In genomic region chr7:131225619-131226101, GRCh38 we compare ENCODE assay signal across 1 cellular context.
TF ChIP-seq lines count a peak whose summit lies in the region.

No MANE protein-coding gene starts in this region.

TF ChIP-seq in GM23338, 12 proteins besides CTCF, POLR2A, EP300 and RAD21 (continued from another document):
- TF ChIP-seq POLR2AphosphoS5 (IDR thresholded peaks at IDR 0.05; ENCODE audit: low read depth) (no peak), ZNF114 (CRISPR knock-in tag; IDR thresholded peaks at IDR 0.05) (no peak)
